ENCODE assay signal across 1 cellular context in genomic region chr1:6030547-6031261, GRCh38.
TF ChIP-seq lines count a peak whose summit lies in the region.

No MANE protein-coding gene starts in this region.

TF ChIP-seq in K562, 482 proteins besides CTCF, POLR2A, EP300 and RAD21 (continued from another document):
- TF ChIP-seq DACH1 (IDR thresholded peaks at IDR 0.05; ENCODE audit: partially characterized antibody) (no peak), ELF1 (tag; IDR thresholded peaks at IDR 0.05) (no peak), TSHZ1 (CRISPR knock-in tag; IDR thresholded peaks at IDR 0.05) (no peak), E4F1 (CRISPR knock-in tag; IDR thresholded peaks at IDR 0.05; ENCODE audit: borderline replicate concordance) (no peak), NEUROD1 (IDR thresholded peaks at IDR 0.05; ENCODE audit: borderline replicate concordance, low read depth, low read length, partially characterized antibody) (no peak), NFIC (IDR thresholded peaks at IDR 0.05) (peak; percentile 13; the same call in 1 of the 2 replicates)
